8 cellular contexts compared by ENCODE assay signal in genomic region chr5:67003373-67003905, GRCh38.
A peak's percentile ranks its signal among the peaks of the same experiment; 100 is the strongest.
DNase-seq lines count a peak whose midpoint lies in the region; ATAC-seq, FAIRE-seq and TF ChIP-seq lines count a peak whose summit lies in the region.

No MANE protein-coding gene starts in this region.

- H3K36me3 ChIP-seq in BLaER1 = no peaks in the 10 kb centered on the region
- H3K36me3 ChIP-seq in KMS-11 (ENCODE audit: insufficient read depth) = no peaks in the 10 kb centered on the region

- POLR2A ChIA-PET in naive thymus-derived CD8-positive, alpha-beta T cell (lab: Charles Lee) = interaction anchor here (0.7 to 1.9 kb wide), 3 partner anchors 155 to 163 kb away, joined by 4 to 6 read pairs (median 5); no protein-coding TSS in a partner anchor

- no peak for DNase-seq in naive thymus-derived CD8-positive, alpha-beta T cell
- no peak for DNase-seq in activated effector memory CD4-positive, alpha-beta T cell treated with Interleukin-2 at 50 U/mL for 16 hours
- DNase-seq in GM12891 (ENCODE audit: insufficient read length, low spot score) = no peak
- no peak for DNase-seq in substantia nigra (lab: John Stamatoyannopoulos, UW)

- peak overlapping the region; percentile 76 to 96 (median 91) for H3K27ac Mint-ChIP-seq in naive thymus-derived CD8-positive, alpha-beta T cell

- no peaks in the 10 kb centered on the region for H3K79me2 ChIP-seq in KMS-11 (ENCODE audit: insufficient read depth, low read depth)

- H3K4me1 Mint-ChIP-seq in naive thymus-derived CD8-positive, alpha-beta T cell = peaks cover 23 to 55% (median 50%) of the 10 kb centered on the region in 4 donors

- FAIRE-seq in GM12891 (lab: Jason Lieb, UNC) = no peak

- no peak for ATAC-seq in naive thymus-derived CD8-positive, alpha-beta T cell
- ATAC-seq in GM18870 (IDR thresholded peaks at IDR 0.05; ENCODE audit: unreplicated experiment) = no peak

- TF ChIP-seq CTCF in KMS-11 (conservative IDR thresholded peaks at IDR 0.05; ENCODE audit: low read depth, low read length) = no peak

- peak overlapping the region; percentile 96 for H2AFZ ChIP-seq in KMS-11 (ENCODE audit: low read depth)

- H3K4me3 Mint-ChIP-seq in naive thymus-derived CD8-positive, alpha-beta T cell = peak overlapping the region; percentile 85 to 98 (median 90)

- H3K4me3 ChIP-seq in BLaER1 (peak overlapping the region; percentile 74), KMS-11 (IDR thresholded peaks at IDR 0.05; ENCODE audit: insufficient read depth, low read depth, low read length) (no peak overlapping the region)

- H3K4me1 ChIP-seq in BLaER1 (peaks cover 43% of the 10 kb centered on the region), KMS-11 (ENCODE audit: low read depth, poor library complexity, severe bottlenecking) (peaks cover 14% of the 10 kb centered on the region)

- H4K20me1 ChIP-seq in BLaER1 (no peaks in the 10 kb centered on the region), KMS-11 (ENCODE audit: insufficient read depth) (no peaks in the 10 kb centered on the region)

- H3K9me3 ChIP-seq in BLaER1 = no peaks in the 10 kb centered on the region

- no peaks in the 10 kb centered on the region for H3K36me3 Mint-ChIP-seq in naive thymus-derived CD8-positive, alpha-beta T cell

- no peaks in the 10 kb centered on the region for H3K27me3 Mint-ChIP-seq in naive thymus-derived CD8-positive, alpha-beta T cell

- H3K9ac ChIP-seq in BLaER1 (peak overlapping the region; percentile 84), KMS-11 (peak overlapping the region; percentile 50)

- no peaks in the 10 kb centered on the region for H3K27me3 ChIP-seq in BLaER1
- H3K27me3 ChIP-seq in KMS-11 (ENCODE audit: insufficient read depth, low read depth) = no peaks in the 10 kb centered on the region; the same call in 1 of the 2 replicates

- no peak for TF ChIP-seq POLR2A in GM12891 (IDR thresholded peaks at IDR 0.05; ENCODE audit: low read depth, low read length)

- H3K27ac ChIP-seq in BLaER1 (peak overlapping the region; percentile 81), KMS-11 (no peak overlapping the region), cingulate gyrus (ENCODE audit: low read depth, low read length) (peak overlapping the region; percentile 66), substantia nigra (ENCODE audit: low read depth, low read length, poor library complexity, severe bottlenecking) (no peak overlapping the region)

- peak overlapping the region; percentile 96 for H3K4me2 ChIP-seq in BLaER1
- peak overlapping the region; percentile 72 for H3K4me2 ChIP-seq in KMS-11

- H3K9me3 Mint-ChIP-seq in naive thymus-derived CD8-positive, alpha-beta T cell = no peaks in the 10 kb centered on the region

TF ChIP-seq in GM12891, 5 proteins besides CTCF, POLR2A, EP300 and RAD21:
- no peak for TF ChIP-seq PAX5 (IDR thresholded peaks at IDR 0.05; ENCODE audit: insufficient read depth, low read length, severe bottlenecking)
- no peak for TF ChIP-seq TAF1 (IDR thresholded peaks at IDR 0.05; ENCODE audit: low read depth, low read length)
- TF ChIP-seq SPI1 (IDR thresholded peaks at IDR 0.05; ENCODE audit: low read depth, low read length) = no peak
- no peak for TF ChIP-seq POU2F2 (IDR thresholded peaks at IDR 0.05; ENCODE audit: low read depth, low read length)
- no peak for TF ChIP-seq POLR2AphosphoS5 (IDR thresholded peaks at IDR 0.05; ENCODE audit: low read depth, low read length)

Comparison
In these comparisons a context has a peak if more than half of its experiments do, and no peak if none do; other contexts are left out.
1. H3K27ac ChIP-seq: peak in BLaER1 (single experiment) and cingulate gyrus (single experiment); none in KMS-11 (single experiment) and substantia nigra (single experiment).